35 cellular contexts compared by ENCODE assay signal in the genomic region with DNA sequence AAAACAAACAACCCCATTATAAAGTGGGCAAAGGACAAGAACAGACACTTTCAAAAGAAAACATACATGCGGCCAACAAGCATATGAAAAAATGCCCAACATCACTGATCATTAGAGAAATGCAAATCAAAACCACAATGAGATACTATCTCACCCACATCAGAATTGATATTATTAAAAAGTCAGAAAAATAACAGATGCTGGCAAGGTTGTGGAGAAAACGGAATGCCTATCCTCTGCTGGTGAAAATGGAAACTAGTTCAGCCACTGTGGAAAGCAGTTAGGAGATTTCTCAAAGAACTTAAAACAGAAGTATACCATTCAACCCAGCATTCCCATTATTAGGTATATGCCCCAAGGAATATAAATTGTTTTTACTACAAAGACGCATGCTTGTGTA.
"Had no signal": no experiment of that assay in that cellular context is flagged by ENCODE, and none has a peak within 500 bp of the region (broad histone marks: within the 10 kb centered on the region; RNA-seq: fewer than 3 reads in every experiment).

No MANE protein-coding gene starts in this region.

- H3K27me3 ChIP-seq: MG63 had no signal

- H3K4me2 ChIP-seq: KMS-11 had no signal

- H3K9ac ChIP-seq: KMS-11 had no signal

- DNase-seq: Kasumi-1, KBM-7, KG1, MG63, MM.1S, MV-4-11, NCI-H1048, NCI-H1092, NCI-H1092 treated with DMSO at 0.1 percent for 48 hours, NCI-H1105, NCI-H1105 treated with DMSO at 0.1 percent for 48 hours, NCI-H1417, NCI-H1417 treated with DMSO at 0.1 percent for 48 hours, NCI-H1436, NCI-H1436 treated with DMSO at 0.1 percent for 48 hours, NCI-H146, NCI-H1694, NCI-H1694 treated with DMSO at 0.1 percent for 48 hours, NCI-H187, NCI-H187 treated with DMSO at 0.1 percent for 48 hours, NCI-H1930, NCI-H2029, NCI-H2029 treated with DMSO at 0.1 percent for 48 hours, NCI-H2081, NCI-H2081 treated with DMSO at 0.1 percent for 48 hours, NCI-H2107, NCI-H2171, NCI-H2171 treated with DMSO at 0.1 percent for 48 hours, NCI-H2227 treated with DMSO at 0.1 percent for 48 hours, NCI-H226, NCI-H345, NCI-H446, NCI-H446 treated with DMSO at 0.1 percent for 48 hours, NCI-H510A had no signal

- H3K27ac ChIP-seq: KMS-11 had no signal

- H3K9me3 ChIP-seq: MG63 had no signal

- H3K4me3 ChIP-seq: MG63 had no signal
